1 cellular context compared by ENCODE assay signal in genomic region chr20:36835453-36836198, GRCh38.
TF ChIP-seq lines count a peak whose summit lies in the region.

No MANE protein-coding gene starts in this region.

TF ChIP-seq in K562, 482 proteins besides CTCF, POLR2A, EP300 and RAD21 (continued from another document and continues in another):
- TF ChIP-seq GTF3C2 (IDR thresholded peaks at IDR 0.05; ENCODE audit: borderline replicate concordance, extremely low read depth, insufficient read length): no peak
- peak; percentile 83 for TF ChIP-seq ATF7 (IDR thresholded peaks at IDR 0.05)
- peak; percentile 50; the same call in 1 of the 2 replicates for TF ChIP-seq PKNOX1 (IDR thresholded peaks at IDR 0.05)
- no peak for TF ChIP-seq ZNF668 (CRISPR knock-in tag; IDR thresholded peaks at IDR 0.05)
- no peak for TF ChIP-seq HDGF (IDR thresholded peaks at IDR 0.05)
- TF ChIP-seq SMAD3 (CRISPR knock-in tag; conservative IDR thresholded peaks at IDR 0.05): 0 out of 2 replicates have a peak, but pooled peaks have one; percentile 27
- peak; percentile 51 for TF ChIP-seq DACH1 (IDR thresholded peaks at IDR 0.05; ENCODE audit: partially characterized antibody)
- no peak for TF ChIP-seq PHF21A (IDR thresholded peaks at IDR 0.05; ENCODE audit: borderline replicate concordance, low read depth)
- TF ChIP-seq L3MBTL2 (IDR thresholded peaks at IDR 0.05): peak; percentile 36; the same call in 1 of the 2 replicates
- TF ChIP-seq UBTF (IDR thresholded peaks at IDR 0.05; ENCODE audit: borderline replicate concordance in 1 of 2, low read depth in 2 of 2, low read length in 2 of 2): no peak
- TF ChIP-seq ZNF445 (CRISPR knock-in tag; IDR thresholded peaks at IDR 0.05; ENCODE audit: low read depth): no peak
- peak; percentile 64 for TF ChIP-seq POLR2B (IDR thresholded peaks at IDR 0.05; ENCODE audit: low read depth, partially characterized antibody)
- peak; percentile 74 to 76 for TF ChIP-seq NRF1 (conservative IDR thresholded peaks at IDR 0.05 in 1 of 2, IDR thresholded peaks at IDR 0.05 in 1 of 2)
- 0 out of 2 replicates have a peak, but pooled peaks have one; percentile 47 for TF ChIP-seq MTA3 (IDR thresholded peaks at IDR 0.05; ENCODE audit: borderline replicate concordance)
- no peak for TF ChIP-seq HNRNPK (IDR thresholded peaks at IDR 0.05; ENCODE audit: low read depth, low read length, poor library complexity, severe bottlenecking)
- TF ChIP-seq RREB1 (CRISPR knock-in tag; IDR thresholded peaks at IDR 0.05): no peak
- TF ChIP-seq KLF13 (tag; IDR thresholded peaks at IDR 0.05; ENCODE audit: borderline replicate concordance, low read depth): no peak
- no peak for TF ChIP-seq ZNF121 (CRISPR knock-in tag; conservative IDR thresholded peaks at IDR 0.05)
- no peak for TF ChIP-seq MIER1 (IDR thresholded peaks at IDR 0.05; ENCODE audit: low read depth)
- no peak for TF ChIP-seq GABPB2 (CRISPR knock-in tag; conservative IDR thresholded peaks at IDR 0.05)
- peak; percentile 72 for TF ChIP-seq KDM5B (IDR thresholded peaks at IDR 0.05; ENCODE audit: insufficient replicate concordance, low read depth, low read length)
- no peak for TF ChIP-seq ZNF408 (CRISPR knock-in tag; IDR thresholded peaks at IDR 0.05; ENCODE audit: low read depth)
- no peak for TF ChIP-seq ZNF431 (CRISPR knock-in tag; IDR thresholded peaks at IDR 0.05)
- TF ChIP-seq HDAC2 (IDR thresholded peaks at IDR 0.05): 0 out of 2 replicates have a peak, but pooled peaks have one; percentile 11
- peak; percentile 29 for TF ChIP-seq CCNT2 (IDR thresholded peaks at IDR 0.05; ENCODE audit: borderline replicate concordance, extremely low read depth, insufficient read length, low read depth, low read length)
- no peak for TF ChIP-seq ZNF174 (CRISPR knock-in tag; IDR thresholded peaks at IDR 0.05)
- no peak for TF ChIP-seq HOMEZ (CRISPR knock-in tag; IDR thresholded peaks at IDR 0.05)
- no peak for TF ChIP-seq ZNF740 (CRISPR knock-in tag; IDR thresholded peaks at IDR 0.05)
- TF ChIP-seq ZNF740 (tag; IDR thresholded peaks at IDR 0.05): no peak; a peak in 1 of 4 replicates
- no peak for TF ChIP-seq CHD4 (IDR thresholded peaks at IDR 0.05; ENCODE audit: insufficient read depth, insufficient replicate concordance, low read depth, low read length, poor library complexity, severe bottlenecking)
- peak in 1 of 3 experiments; percentile 11 for TF ChIP-seq YY1 (IDR thresholded peaks at IDR 0.05; ENCODE audit: borderline replicate concordance in 1 of 3, control insufficient read depth in 1 of 3, extremely low read depth in 1 of 3, insufficient read depth in 3 of 3, insufficient read length in 1 of 3, insufficient replicate concordance in 2 of 3, low read depth in 1 of 3, low read length in 2 of 3)
- no peak for TF ChIP-seq GATA2 (CRISPR knock-in tag; IDR thresholded peaks at IDR 0.05)
- TF ChIP-seq ZNF224 (CRISPR knock-in tag; IDR thresholded peaks at IDR 0.05): no peak
- TF ChIP-seq HNRNPLL (IDR thresholded peaks at IDR 0.05; ENCODE audit: low read depth, low read length, poor library complexity, severe bottlenecking): peak; percentile 61
- TF ChIP-seq FOXJ3 (CRISPR knock-in tag; IDR thresholded peaks at IDR 0.05): no peak
- TF ChIP-seq ZKSCAN8 (CRISPR knock-in tag; IDR thresholded peaks at IDR 0.05): no peak
- TF ChIP-seq NFYB (IDR thresholded peaks at IDR 0.05; ENCODE audit: extremely low read depth, insufficient read length): peak; percentile 47
- TF ChIP-seq ID3 (CRISPR knock-in tag; IDR thresholded peaks at IDR 0.05): no peak
- no peak for TF ChIP-seq ID3 (tag; IDR thresholded peaks at IDR 0.05)
- peak; percentile 54 for TF ChIP-seq CREM (IDR thresholded peaks at IDR 0.05; ENCODE audit: low read depth)
- TF ChIP-seq CBX1 (IDR thresholded peaks at IDR 0.05; ENCODE audit: low read depth): no peak
- TF ChIP-seq ZNF518B (CRISPR knock-in tag; IDR thresholded peaks at IDR 0.05): no peak
- no peak for TF ChIP-seq PHB2 (IDR thresholded peaks at IDR 0.05; ENCODE audit: low read depth)
- no peak for TF ChIP-seq CBFA2T2 (conservative IDR thresholded peaks at IDR 0.05)
- TF ChIP-seq PCBP1 (IDR thresholded peaks at IDR 0.05; ENCODE audit: low read depth, low read length, poor library complexity, severe bottlenecking): peak; percentile 38
- TF ChIP-seq ZBTB17 (CRISPR knock-in tag; IDR thresholded peaks at IDR 0.05): no peak
- TF ChIP-seq PCBP2 (IDR thresholded peaks at IDR 0.05; ENCODE audit: low read depth, low read length, poor library complexity, severe bottlenecking): no peak
- TF ChIP-seq BRD4 (IDR thresholded peaks at IDR 0.05): no peak
- no peak for TF ChIP-seq NCOA4 (IDR thresholded peaks at IDR 0.05; ENCODE audit: partially characterized antibody)
